8 cellular contexts compared by ENCODE assay signal in genomic region chr19:54137114-54137912, GRCh38. TPM values are rescaled to one million over a fixed set of nuclear protein-coding genes. Genes with fewer than 3 reads are reported as not detected.
A peak's percentile ranks its signal among the peaks of the same experiment; 100 is the strongest.
DNase-seq lines count a peak whose midpoint lies in the region; ATAC-seq and TF ChIP-seq lines count a peak whose summit lies in the region.

Gene CNOT3 (plus strand): TSS chr19:54137762. CDS start chr19:54142979, 5,217 bp downstream.

- H3K27ac ChIP-seq in thymus (ENCODE audit: low read depth) = peak within 1 kb of the TSS; percentile 87

- H3K4me3 Mint-ChIP-seq in osteocyte (ENCODE audit: unreplicated experiment) = peak within 1 kb of the TSS; percentile 84

- TF ChIP-seq CTCF in GM12864 (IDR thresholded peaks at IDR 0.05; ENCODE audit: low read depth, low read length, missing control alignments) = no peak
- TF ChIP-seq CTCF in osteocyte (IDR thresholded peaks at IDR 0.05) = no peak

- DNase-seq in GM12864 (ENCODE audit: low read depth) = peak; percentile 100
- peak; percentile 99 to 100 (median 100) for DNase-seq in NCI-H1417 (lab: John Stamatoyannopoulos, UW)
- DNase-seq in SW 1271 (lab: John Stamatoyannopoulos, UW) = peak; percentile 98 to 99
- DNase-seq in activated naive CD8-positive, alpha-beta T cell treated with anti-CD3 and anti-CD28 coated beads, Interleukin-2, amount 50 U/mL, for 16 hours (ENCODE audit: low read depth, low spot score) = peak; percentile 98
- peak; percentile 96 to 100 (median 99) for DNase-seq in head of caudate nucleus
- DNase-seq in osteocyte (ENCODE audit: extremely low spot score, unreplicated experiment) = peak; percentile 100

- WGBS in thymus = under 1% methylated on average over 63 of the region's 63 CpGs

- H3K4me1 Mint-ChIP-seq in osteocyte (ENCODE audit: unreplicated experiment) = peaks cover 32% of the 10 kb centered on the region

- H3K36me3 ChIP-seq in thymus (ENCODE audit: control insufficient read depth, insufficient read depth) = peaks cover 29% of the 10 kb centered on the region

- peak; percentile 79 for ATAC-seq in HG02759 (IDR thresholded peaks at IDR 0.05; ENCODE audit: unreplicated experiment)

- peak within 1 kb of the TSS; percentile 88 for H3K27ac Mint-ChIP-seq in osteocyte (ENCODE audit: unreplicated experiment)

- H3K27me3 Mint-ChIP-seq in osteocyte (ENCODE audit: unreplicated experiment) = peaks cover 5% of the 10 kb centered on the region

- H3K27me3 ChIP-seq in thymus (ENCODE audit: control insufficient read depth, insufficient read depth) = no peaks in the 10 kb centered on the region

- H3K4me1 ChIP-seq in thymus (ENCODE audit: control insufficient read depth, insufficient read depth, low read length) = peaks cover 28% of the 10 kb centered on the region

- H3K4me3 ChIP-seq in GM12864 (ENCODE audit: low read depth, low read length) (peak within 1 kb of the TSS; percentile 80), thymus (ENCODE audit: low read length) (peak within 1 kb of the TSS; percentile 98)

- peaks cover 2% of the 10 kb centered on the region for H3K9me3 ChIP-seq in thymus (ENCODE audit: control insufficient read depth)

- no peaks in the 10 kb centered on the region for H3K9me3 Mint-ChIP-seq in osteocyte (ENCODE audit: unreplicated experiment)

- no peaks in the 10 kb centered on the region for H3K36me3 Mint-ChIP-seq in osteocyte (ENCODE audit: unreplicated experiment)

- intact Hi-C loops in head of caudate nucleus (cut with DNase I) = no loop called here

RNA-seq across cellular contexts. Expression of gene CNOT3, which starts in this region (rescaled TPM):
- total RNA-seq in osteocyte = 47.1 and 50.5 TPM in 2 replicates
- 27.8 TPM for polyA plus RNA-seq in thymus

Comparison
In these comparisons a context has a peak if more than half of its experiments do, and no peak if none do; other contexts are left out.
1. Peak in every context shown above with its lines: DNase-seq, ATAC-seq, H3K4me3 ChIP-seq and H3K27ac ChIP-seq.